ENCODE assay signal across 22 cellular contexts in genomic region chr2:5740853-5741252, GRCh38. TPM values are rescaled to one million over a fixed set of nuclear protein-coding genes. Genes with fewer than 3 reads are reported as not detected.
DNase-seq lines count a peak whose midpoint lies in the region; ATAC-seq, FAIRE-seq and TF ChIP-seq lines count a peak whose summit lies in the region.
"Had no signal": no experiment of that assay in that cellular context is flagged by ENCODE, and none has a peak within 500 bp of the region (broad histone marks: within the 10 kb centered on the region; RNA-seq: fewer than 3 reads in every experiment).

No MANE protein-coding gene starts in this region.

- no CpG with 5 or more reads among the region's 6 CpGs for WGBS in IMR-90 (ENCODE audit: extremely low coverage in 2 of 2, insufficient read length in 1 of 2), 2 experiments
- WGBS in H1 (ENCODE audit: extremely low coverage in 1 of 2, insufficient coverage in 1 of 2, insufficient read length in 1 of 2, insufficient replicate concordance in 2 of 2, low coverage in 1 of 2, low lambda C conversion rate in 2 of 2, missing lambda C conversion rate in 1 of 2), 2 experiments, result 99% methylated on average over 6 of the region's 6 CpGs; no CpG with 5 or more reads in 1 of the 2 experiments

- H3K4me1 ChIP-seq in IMR-90 (ENCODE audit: control insufficient read depth, insufficient read depth, low read length), result peaks cover 1% of the 10 kb centered on the region; the same call in 1 of the 2 replicates
- peaks cover 0 to 13% (median 6%) of the 10 kb centered on the region in 4 experiments; a peak in 5 of 7 replicates for H3K4me1 ChIP-seq in H1 (replicated peaks in 1 of 4; ENCODE audit: control insufficient read depth in 3 of 4, insufficient read depth in 4 of 4, low read length in 3 of 4)
- H3K4me1 ChIP-seq in OCI-LY7 (ENCODE audit: insufficient read depth, low read length, poor library complexity, severe bottlenecking), result no peaks in the 10 kb centered on the region

- TF ChIP-seq CTCF in IMR-90 (conservative IDR thresholded peaks at IDR 0.05; ENCODE audit: low read depth, low read length) (no peak), astrocyte of the cerebellum (IDR thresholded peaks at IDR 0.05; ENCODE audit: low read depth, low read length, missing control alignments) (no peak), H1 (IDR thresholded peaks at IDR 0.05; ENCODE audit: control extremely low read depth in 1 of 3, insufficient read depth in 1 of 3, low read depth in 1 of 3, low read length in 3 of 3) (no peak), OCI-LY7 (conservative IDR thresholded peaks at IDR 0.05; ENCODE audit: low read length) (no peak)

- H4K8ac ChIP-seq in IMR-90 (ENCODE audit: low read depth in 2 of 2, low read length in 2 of 2) (no peak overlapping the region), H1 (ENCODE audit: extremely low read depth, insufficient read depth, low read length) (no peak overlapping the region)

- H2BK120ac ChIP-seq in IMR-90 (ENCODE audit: low read depth, low read length) (no peak overlapping the region), H1 (replicated peaks; ENCODE audit: low read depth, low read length) (no peak overlapping the region)

- TF ChIP-seq EP300 in H1 (IDR thresholded peaks at IDR 0.05; ENCODE audit: borderline replicate concordance in 1 of 2, low read depth in 2 of 2, low read length in 2 of 2), result no peak

- BruUV-seq in IMR-90 (replicated peaks; lab: Mats Ljungman, UMichigan), result no TSS peak
- no TSS peak for BruUV-seq in OCI-LY7 (replicated peaks; lab: Mats Ljungman, UMichigan)

- H2BK15ac ChIP-seq in IMR-90 (ENCODE audit: low read depth, low read length), result no peak overlapping the region
- peak overlapping the region; percentile 81; the same call in 1 of the 2 replicates for H2BK15ac ChIP-seq in H1 (ENCODE audit: low read length)

- H3K9me3 ChIP-seq in IMR-90 (ENCODE audit: control insufficient read depth, insufficient read depth, low read length) (no peaks in the 10 kb centered on the region), H1 (ENCODE audit: insufficient read depth in 2 of 2, low read depth in 1 of 2, low read length in 1 of 2) (no peaks in the 10 kb centered on the region), OCI-LY7 (ENCODE audit: low read length) (no peaks in the 10 kb centered on the region)

- no peak overlapping the region for H3K4me2 ChIP-seq in IMR-90 (ENCODE audit: low read depth, low read length)
- H3K4me2 ChIP-seq in H1 (ENCODE audit: insufficient read depth in 1 of 2, low read depth in 2 of 2, low read length in 2 of 2), result no peak overlapping the region
- no peak overlapping the region for H3K4me2 ChIP-seq in OCI-LY7 (ENCODE audit: low read length)

- H3K27ac ChIP-seq in IMR-90 (ENCODE audit: insufficient read depth, low read length), result no peak overlapping the region
- no peak overlapping the region for H3K27ac ChIP-seq in H1 (ENCODE audit: low read depth, low read length)
- no peak overlapping the region for H3K27ac ChIP-seq in OCI-LY7 (ENCODE audit: low read depth, low read length, poor library complexity, severe bottlenecking)

- H2AK5ac ChIP-seq in IMR-90 (ENCODE audit: low read depth, low read length) (no peak overlapping the region), H1 (ENCODE audit: low read depth, low read length) (no peak overlapping the region)

- dilution Hi-C loops in IMR-90 (cut with HindIII; ENCODE audit: low sequenced_read_pairs, unreplicated experiment), result no loop called here

- 0 out of 2 replicates have a peak overlapping the region, but pooled peaks have one; percentile 68 for H2BK12ac ChIP-seq in H1 (ENCODE audit: low read depth, low read length)

- no peak overlapping the region for H4K5ac ChIP-seq in IMR-90 (ENCODE audit: low read depth, low read length)
- no peak overlapping the region for H4K5ac ChIP-seq in H1 (ENCODE audit: insufficient read length, low read depth, low read length)

- H2BK20ac ChIP-seq in IMR-90 (ENCODE audit: low read depth, low read length) (no peak overlapping the region), H1 (ENCODE audit: low read length) (no peak overlapping the region)

- H3K4me3 ChIP-seq in IMR-90 (ENCODE audit: insufficient read depth, low read depth, low read length) (no peak overlapping the region), astrocyte of the cerebellum (ENCODE audit: low read depth, low read length) (no peak overlapping the region), H1 (ENCODE audit: extremely low read depth in 1 of 4, insufficient read depth in 2 of 4, low read depth in 3 of 4, low read length in 4 of 4) (no peak overlapping the region), OCI-LY7 (ENCODE audit: low read depth, low read length, poor library complexity, severe bottlenecking) (no peak overlapping the region)
- H3K4me3 ChIP-seq: GM12878, K562 had no signal

- TF ChIP-seq RAD21 in IMR-90 (IDR thresholded peaks at IDR 0.05; ENCODE audit: low read length) (no peak), H1 (IDR thresholded peaks at IDR 0.05 in 1 of 2, conservative IDR thresholded peaks at IDR 0.05 in 1 of 2; ENCODE audit: low read depth in 2 of 2, low read length in 2 of 2) (no peak)

- no peaks in the 10 kb centered on the region for H3K36me3 ChIP-seq in IMR-90 (ENCODE audit: control insufficient read depth, insufficient read depth, low read length)
- H3K36me3 ChIP-seq in H1 (ENCODE audit: control insufficient read depth in 2 of 4, insufficient read depth in 4 of 4, low read length in 3 of 4), result no peaks in the 10 kb centered on the region
- H3K36me3 ChIP-seq in OCI-LY7 (ENCODE audit: insufficient read depth, low read length), result no peaks in the 10 kb centered on the region

- no peak overlapping the region for H3K23ac ChIP-seq in IMR-90 (ENCODE audit: low read depth, low read length)
- H3K23ac ChIP-seq in H1 (ENCODE audit: insufficient read length), result no peak overlapping the region

- in situ Hi-C loops in IMR-90 (cut with MboI; ENCODE audit: low sequenced_read_pairs), result no loop called here
- in situ Hi-C loops in astrocyte of the cerebellum (cut with HindIII; ENCODE audit: low sequenced_read_pairs), result no loop called here

- no peak overlapping the region for H3K4ac ChIP-seq in IMR-90 (ENCODE audit: low read depth, low read length)
- no peak overlapping the region for H3K4ac ChIP-seq in H1 (replicated peaks; ENCODE audit: insufficient read length, low read depth, low read length)

- peak; percentile 14 for DNase-seq in IMR-90
- DNase-seq in astrocyte of the cerebellum (ENCODE audit: low read depth), result peak; percentile 6
- no peak for DNase-seq in H1 (ENCODE audit: low read depth in 1 of 2, low spot score in 2 of 2)
- DNase-seq in midbrain (lab: John Stamatoyannopoulos, UW), result peak; percentile 2
- DNase-seq in NCI-H748 (lab: John Stamatoyannopoulos, UW; ENCODE audit: unreplicated experiment), result no peak
- no peak for DNase-seq in NCI-H2227 treated with DMSO at 0.1 percent for 48 hours (lab: John Stamatoyannopoulos, UW)
- no peak for DNase-seq in OCI-LY7 (ENCODE audit: low spot score)
- DNase-seq: ACHN; Calu3; CD8-positive, alpha-beta T cell; DMS53; DND-41; EL; HCEC 1CT had no signal

- H3K79me1 ChIP-seq in IMR-90 (ENCODE audit: low read depth in 1 of 2, low read length in 2 of 2), result no peaks in the 10 kb centered on the region
- no peaks in the 10 kb centered on the region for H3K79me1 ChIP-seq in H1 (ENCODE audit: low read depth, low read length)

- no peaks in the 10 kb centered on the region for H3K9me1 ChIP-seq in IMR-90 (ENCODE audit: insufficient read depth, low read length)

- H2AFZ ChIP-seq in IMR-90 (replicated peaks; ENCODE audit: low read length, poor library complexity) (no peak overlapping the region), H1 (ENCODE audit: low read length) (no peak overlapping the region; the same call in 1 of the 2 replicates), OCI-LY7 (ENCODE audit: low read length) (no peak overlapping the region)

- no peaks in the 10 kb centered on the region; the same call in 1 of the 2 replicates for H3K23me2 ChIP-seq in H1 (ENCODE audit: low read depth, low read length)

- POLR2A ChIA-PET in IMR-90 (lab: Charles Lee; ENCODE audit: unreplicated experiment), result no interaction called here
- POLR2A ChIA-PET in H1 (lab: Charles Lee; ENCODE audit: partially characterized antibody), result interaction anchor here (1.3 to 1.4 kb wide), 3 partner anchors 15 to 50 kb away, joined by 3 to 6 read pairs (median 3); no protein-coding TSS in a partner anchor
- POLR2A ChIA-PET in OCI-LY7 (lab: Charles Lee), result no interaction called here

- no peak for FAIRE-seq in H1 (lab: Jason Lieb, UNC)
- FAIRE-seq: A204.1, GM12878, H54, K562 had no signal

- H3K27me3 ChIP-seq in IMR-90 (ENCODE audit: control insufficient read depth, insufficient read depth, low read length), result peaks cover 1% of the 10 kb centered on the region; the same call in 1 of the 2 replicates
- H3K27me3 ChIP-seq in H1 (replicated peaks in 1 of 4; ENCODE audit: control insufficient read depth in 3 of 4, extremely low read depth in 1 of 4, insufficient read depth in 3 of 4, low read length in 3 of 4), result peaks cover 0 to 2% (median 0%) of the 10 kb centered on the region in 4 experiments; a peak in 1 of 7 replicates

- CTCF ChIA-PET in IMR-90 (lab: Yijun Ruan, JAX) (no interaction called here), H1 (lab: Charles Lee; ENCODE audit: partially characterized antibody) (interaction anchor here (1.2 to 1.4 kb wide), 2 partner anchors 11 to 18 kb away, joined by 3 read pairs; no protein-coding TSS in a partner anchor), OCI-LY7 (lab: Charles Lee; ENCODE audit: unreplicated experiment) (no interaction called here)

- H4K20me1 ChIP-seq in IMR-90 (ENCODE audit: insufficient read depth, low read length) (no peaks in the 10 kb centered on the region), H1 (replicated peaks in 1 of 2; ENCODE audit: control insufficient read depth in 1 of 2, insufficient read depth in 2 of 2, low read length in 2 of 2) (no peaks in the 10 kb centered on the region), OCI-LY7 (ENCODE audit: insufficient read depth, low read length) (no peaks in the 10 kb centered on the region)

- no peak overlapping the region for H2AK9ac ChIP-seq in IMR-90 (replicated peaks; ENCODE audit: low read depth, low read length, poor library complexity)

- H3K9ac ChIP-seq in IMR-90 (ENCODE audit: low read depth, low read length) (no peak overlapping the region), H1 (replicated peaks in 1 of 4; ENCODE audit: extremely low read depth in 1 of 4, low read depth in 3 of 4, low read length in 3 of 4) (no peak overlapping the region)

- no peaks in the 10 kb centered on the region for H3K9me2 ChIP-seq in OCI-LY7 (ENCODE audit: insufficient read depth, low read length)

- no peak for ATAC-seq in IMR-90 (ENCODE audit: low read depth)
- no peak for ATAC-seq in HG02840 (IDR thresholded peaks at IDR 0.05; ENCODE audit: low FRiP score, unreplicated experiment)
- ATAC-seq: CD8-positive, alpha-beta T cell; GM12878; K562 had no signal

- intact Hi-C loops in IMR-90 (cut with micrococcal nuclease) (no loop called here), OCI-LY7 (cut with micrococcal nuclease; ENCODE audit: unreplicated experiment) (no loop called here)

- H3K56ac ChIP-seq in IMR-90 (ENCODE audit: extremely low read depth, insufficient read depth, low read length) (no peak overlapping the region), H1 (replicated peaks; ENCODE audit: insufficient read length, low read depth, low read length) (no peak overlapping the region)

- no peaks in the 10 kb centered on the region for H3K79me2 ChIP-seq in H1 (ENCODE audit: control insufficient read depth in 1 of 2, insufficient read depth in 2 of 2, low read length in 2 of 2)
- H3K79me2 ChIP-seq in OCI-LY7 (ENCODE audit: insufficient read depth, low read depth, low read length), result no peaks in the 10 kb centered on the region

- H3K18ac ChIP-seq in IMR-90 (ENCODE audit: low read depth, low read length) (no peak overlapping the region), H1 (ENCODE audit: extremely low read depth, low read length) (no peak overlapping the region)

- H3K14ac ChIP-seq in IMR-90 (replicated peaks; ENCODE audit: low read depth, low read length) (no peak overlapping the region), H1 (ENCODE audit: insufficient read length) (no peak overlapping the region)

- H2BK5ac ChIP-seq in IMR-90 (ENCODE audit: low read depth, low read length, poor library complexity, severe bottlenecking) (no peak overlapping the region), H1 (ENCODE audit: low read depth, low read length) (no peak overlapping the region)

- H4K91ac ChIP-seq in IMR-90 (ENCODE audit: insufficient read depth, low read depth, low read length) (no peak overlapping the region), H1 (replicated peaks; ENCODE audit: insufficient read length, low read length) (no peak overlapping the region)

- TF ChIP-seq POLR2A in IMR-90 (IDR thresholded peaks at IDR 0.05; ENCODE audit: low read depth, low read length), result no peak
- no peak for TF ChIP-seq POLR2A in H1 (IDR thresholded peaks at IDR 0.05; ENCODE audit: control extremely low read depth in 1 of 2, low read depth in 2 of 2, low read length in 2 of 2)

RNA-seq across cellular contexts. Expression of gene SOX11, which starts 48.7 kb away (rescaled TPM):
- total RNA-seq in IMR-90 (2012; rRNA removed), result 2.2 and 4.7 TPM in 2 replicates
- 1.9 and 2.2 TPM in 2 replicates for polyA plus RNA-seq in IMR-90 (2012; rRNA removed)
- 0.78 and 1.3 TPM in 2 replicates for polyA plus RNA-seq in IMR-90 (2012; cell fraction: cytosol; rRNA removed)
- polyA plus RNA-seq in IMR-90 (2012; cell fraction: nucleus; rRNA removed; ENCODE audit: low replicate concordance), result 2.7 and 3.1 TPM in 2 replicates
- 55.6 and 56.5 TPM in 2 replicates for total RNA-seq in H1 (2021; fragmentation: NEBNext Ultra II Directional; extraction: Animal tissue kit (Norgen Biotek cat#: 25700))
- 9.0 and 10.1 TPM in 2 replicates for polyA plus RNA-seq in H1 (2011; rRNA removed)
- 11.6 TPM for polyA plus RNA-seq in H1 (2011; cell fraction: cytosol; rRNA removed)
- polyA plus RNA-seq in H1 (2011; cell fraction: nucleus; rRNA removed), result 15.6 TPM
- 19.0 to 24.8 TPM (median 20.5 TPM) in 4 replicates for polyA plus RNA-seq in H1 (2012, experiment 1 of 2)
- polyA plus RNA-seq in H1 (2012, experiment 2 of 2), result 4.9 TPM
- polyA plus RNA-seq in H1 (2013, experiment 1 of 2), result 18.6 TPM
- polyA plus RNA-seq in H1 (2013, experiment 2 of 2), result 17.8 TPM
- polyA minus RNA-seq in H1 (2011; rRNA and poly(A)+ RNA removed), result 13.0 and 14.2 TPM in 2 replicates
- polyA minus RNA-seq in H1 (2011; cell fraction: cytosol; rRNA and poly(A)+ RNA removed), result 35.6 TPM
- polyA minus RNA-seq in H1 (2011; cell fraction: nucleus; rRNA and poly(A)+ RNA removed), result 28.9 TPM
- total RNA-seq in OCI-LY7 (2014; rRNA removed; shearing (Covaris generic)), result 6.8 and 7.7 TPM in 2 replicates
- total RNA-seq in OCI-LY7 (2022), result 13.0 and 14.8 TPM in 2 replicates
- total RNA-seq: Calu3; CD8-positive, alpha-beta T cell; G401; HT-29 had no signal
- polyA plus RNA-seq: CD14-positive monocyte, K562 had no signal

Comparison
In these comparisons a context has a peak if more than half of its experiments do, and no peak if none do; other contexts are left out.
1. DNase-seq: peak in IMR-90 (single experiment), astrocyte of the cerebellum (single experiment) and midbrain (single experiment); none in H1 (0 of 2), NCI-H748 (single experiment), NCI-H2227 treated with DMSO at 0.1 percent for 48 hours (single experiment) and OCI-LY7 (single experiment).